In genomic region chr5:63262191-63262981, GRCh38 we compare ENCODE assay signal across 13 cellular contexts.
DNase-seq lines count a peak whose midpoint lies in the region; ATAC-seq lines count a peak whose summit lies in the region.
"Had no signal": no experiment of that assay in that cellular context is flagged by ENCODE, and none has a peak within 500 bp of the region (broad histone marks: within the 10 kb centered on the region; RNA-seq: fewer than 3 reads in every experiment).

No MANE protein-coding gene starts in this region.

- peak; percentile 97 for ATAC-seq in esophagus mucosa
- ATAC-seq: T-helper 17 cell had no signal

- DNase-seq in EL (peak; percentile 57), SK-N-DZ (ENCODE audit: low spot score) (peak; percentile 12), non-pigmented ciliary epithelial cell (ENCODE audit: low read depth) (peak; percentile 30), globus pallidus (ENCODE audit: low spot score) (no peak), middle frontal gyrus (ENCODE audit: extremely low spot score, low spot score) (no peak), NCI-H524 (lab: John Stamatoyannopoulos, UW) (no peak), HuH-7.5 (ENCODE audit: low spot score) (no peak)
- DNase-seq: activated naive CD4-positive, alpha-beta T cell; C1 segment of cervical spinal cord; Karpas-422; ovary; T-helper 17 cell had no signal

Comparison
In these comparisons a context has a peak if more than half of its experiments do, and no peak if none do; other contexts are left out.
1. DNase-seq: peak in EL (single experiment), SK-N-DZ (single experiment) and non-pigmented ciliary epithelial cell (single experiment); none in globus pallidus (single experiment), middle frontal gyrus (single experiment), NCI-H524 (0 of 2) and HuH-7.5 (single experiment).